In genomic region chr2:175168564-175168945, GRCh38 we compare ENCODE assay signal across 8 cellular contexts. TPM values are rescaled to one million over a fixed set of nuclear protein-coding genes. Genes with fewer than 3 reads are reported as not detected.
DNase-seq lines count a peak whose midpoint lies in the region; ATAC-seq and TF ChIP-seq lines count a peak whose summit lies in the region.

No MANE protein-coding gene starts in this region.

- TF ChIP-seq CTCF in glutamatergic neuron (IDR thresholded peaks at IDR 0.05; ENCODE audit: partially characterized antibody, unreplicated experiment): no peak

- peaks cover 13% of the 10 kb centered on the region for H3K9me3 Mint-ChIP-seq in glutamatergic neuron (ENCODE audit: unreplicated experiment)

- peaks cover 6% of the 10 kb centered on the region for H3K4me1 Mint-ChIP-seq in glutamatergic neuron (ENCODE audit: low read depth, unreplicated experiment)

- peaks cover 4% of the 10 kb centered on the region; the same call in 1 of the 2 replicates for H3K4me1 ChIP-seq in SJCRH30

- no peaks in the 10 kb centered on the region for H3K36me3 Mint-ChIP-seq in glutamatergic neuron (ENCODE audit: unreplicated experiment)

- peaks cover 6% of the 10 kb centered on the region for H3K27me3 Mint-ChIP-seq in glutamatergic neuron (ENCODE audit: unreplicated experiment)

- peak; percentile 30 for ATAC-seq in GM18867 (IDR thresholded peaks at IDR 0.05; ENCODE audit: unreplicated experiment)
- ATAC-seq in HG02623 (IDR thresholded peaks at IDR 0.05; ENCODE audit: unreplicated experiment): peak; percentile 12
- peak; percentile 20 for ATAC-seq in stimulated activated naive CD8-positive, alpha-beta T cell treated with anti-CD3 and anti-CD28 coated beads, Interleukin-15, Interleukin-2, amounts not matched to agents 100 U/mL and 50 U/mL, for 24 hours

- H3K4me3 Mint-ChIP-seq in glutamatergic neuron (ENCODE audit: unreplicated experiment): peak overlapping the region; percentile 100

- peak overlapping the region; percentile 92 for H3K27ac ChIP-seq in SJCRH30

- no peaks in the 10 kb centered on the region for H3K9me3 ChIP-seq in SJCRH30 (replicated peaks)

- peak overlapping the region; percentile 100 for H3K27ac Mint-ChIP-seq in glutamatergic neuron (ENCODE audit: unreplicated experiment)

- no peaks in the 10 kb centered on the region for H3K27me3 ChIP-seq in SJCRH30

- peak overlapping the region; percentile 97 for H3K4me3 ChIP-seq in SJCRH30

- DNase-seq in SJCRH30 (no peak), glutamatergic neuron (no peak), SW480 (ENCODE audit: low spot score) (no peak), NCI-H2029 (lab: John Stamatoyannopoulos, UW) (no peak), Kasumi-1 (lab: John Stamatoyannopoulos, UW) (no peak)
- no peak for DNase-seq in stimulated activated naive CD8-positive, alpha-beta T cell treated with anti-CD3 and anti-CD28 coated beads, Interleukin-15, Interleukin-2, amounts not matched to agents 100 U/mL and 50 U/mL, for 24 hours

- H3K36me3 ChIP-seq in SJCRH30: no peaks in the 10 kb centered on the region; the same call in 1 of the 2 replicates

RNA-seq across cellular contexts. Expression of gene ATF2, which starts 0.6 kb away (rescaled TPM):
- total RNA-seq in SJCRH30 (2014; rRNA removed; shearing (Covaris generic)): 35.2 and 48.5 TPM in 2 replicates
- 91.3 TPM for total RNA-seq in glutamatergic neuron (ENCODE audit: unreplicated experiment)

RNA-seq across cellular contexts. Expression of gene ATP5MC3, which starts 13.0 kb away (rescaled TPM):
- 330 and 335 TPM in 2 replicates for total RNA-seq in SJCRH30 (2014; rRNA removed; shearing (Covaris generic))
- total RNA-seq in glutamatergic neuron (ENCODE audit: unreplicated experiment): 220 TPM
